Comparison of ENCODE assay signal across 7 cellular contexts in the genomic region with DNA sequence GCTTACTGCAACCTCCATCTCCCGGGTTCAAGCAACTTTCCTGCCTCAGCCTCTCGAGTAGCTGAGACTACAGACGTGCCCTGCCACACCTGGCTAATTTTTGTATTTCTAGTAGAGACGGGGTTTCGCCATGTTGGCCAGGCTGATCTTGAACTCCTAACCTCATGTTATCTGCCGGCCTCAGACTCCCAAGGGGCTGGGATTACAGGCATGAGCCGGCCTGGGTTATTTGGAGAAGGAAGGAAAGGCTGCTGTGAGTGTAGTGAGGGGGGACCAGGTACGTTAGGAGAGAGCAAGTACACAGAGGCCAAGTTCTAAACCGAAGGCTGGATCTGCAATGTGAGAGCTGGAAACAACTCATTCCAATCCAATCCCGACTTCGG. TPM values are rescaled to one million over a fixed set of nuclear protein-coding genes. Genes with fewer than 3 reads are reported as not detected.
DNase-seq lines count a peak whose midpoint lies in the region; ATAC-seq, FAIRE-seq and TF ChIP-seq lines count a peak whose summit lies in the region.
"Had no signal": no experiment of that assay in that cellular context is flagged by ENCODE, and none has a peak within 500 bp of the region (broad histone marks: within the 10 kb centered on the region; RNA-seq: fewer than 3 reads in every experiment).

No MANE protein-coding gene starts in this region.

- peak in 5 of 8 donors; percentile 6 to 44 (median 21) for ATAC-seq in heart right ventricle
- no peak for ATAC-seq in GM18498 (IDR thresholded peaks at IDR 0.05; ENCODE audit: unreplicated experiment)

- TF ChIP-seq CTCF in PC-9 (conservative IDR thresholded peaks at IDR 0.05) (no peak), heart right ventricle (IDR thresholded peaks at IDR 0.05) (no peak), stomach (IDR thresholded peaks at IDR 0.05) (no peak)

- CTCF ChIA-PET in PC-9 (lab: Charles Lee) = interaction anchor here (1.2 to 2.1 kb wide), 2 partner anchors 72 to 77 kb away, joined by 5 to 6 read pairs; a partner anchor contains a TSS

- POLR2A ChIA-PET in PC-9 (lab: Charles Lee; ENCODE audit: unreplicated experiment) = interaction anchor here (0.6 to 0.7 kb wide), 4 partner anchors 11 to 77 kb away, joined by 4 to 8 read pairs (median 5); no protein-coding TSS in a partner anchor

- H3K27ac ChIP-seq in PC-9 = no peak overlapping the region
- H3K27ac ChIP-seq in heart right ventricle = peak overlapping the region in 9 of 10 donors; percentile 41 to 88 (median 72)
- peak overlapping the region; percentile 57 to 90 (median 84) for H3K27ac ChIP-seq in stomach

- no peak overlapping the region for H3K4me3 ChIP-seq in PC-9
- H3K4me3 ChIP-seq in heart right ventricle = peak overlapping the region; percentile 1 to 65 (median 52)
- peak overlapping the region; percentile 49 to 59 (median 52) for H3K4me3 ChIP-seq in stomach

- intact Hi-C loops in PC-9 (cut with micrococcal nuclease; ENCODE audit: unreplicated experiment) (no loop called here), heart right ventricle (cut with DNase I) (loop anchor here in 5 of 10 donors (5.0 to 10.0 kb wide), 4 partner anchors 69 to 152 kb away; a partner anchor contains a TSS), stomach (cut with DNase I; ENCODE audit: low total_unique reads) (loop anchor here (10.0 kb wide), 1 partner anchor 82 kb away; a partner anchor contains a TSS)

- 35 to 47% methylated on average over 11 of the region's 11 CpGs for WGBS in heart right ventricle, 2 donors
- WGBS in stomach, 5 donors = 15 to 34% (median 19%) methylated on average over 9 to 11 of the region's 11 CpGs

- TF ChIP-seq EP300 in stomach (IDR thresholded peaks at IDR 0.05) = no peak

- DNase-seq in PC-9 (no peak), heart right ventricle (no peak), stomach (no peak), H54 (ENCODE audit: insufficient read length, low spot score) (no peak), NCI-H345 treated with DMSO at 0.1 percent for 48 hours (lab: John Stamatoyannopoulos, UW; ENCODE audit: unreplicated experiment) (no peak)
- DNase-seq: NK-92 treated with Interleukin-12 subunit alpha and Interleukin-12 subunit beta, amount 100 ng/mL, for 24 hours had no signal

- peak overlapping the region; percentile 25; the same call in 1 of the 2 replicates for H2AFZ ChIP-seq in PC-9

- H3K4me2 ChIP-seq in PC-9 = peak overlapping the region; percentile 39; the same call in 1 of the 2 replicates

- H3K79me2 ChIP-seq in PC-9 (ENCODE audit: low read depth) = no peaks in the 10 kb centered on the region

- H3K4me1 ChIP-seq in PC-9 (replicated peaks; ENCODE audit: insufficient read depth) (no peaks in the 10 kb centered on the region), heart right ventricle (peaks cover 2 to 56% (median 22%) of the 10 kb centered on the region in 9 donors), stomach (peaks cover 6 to 35% (median 29%) of the 10 kb centered on the region in 4 donors)

- no peaks in the 10 kb centered on the region for H3K9me2 ChIP-seq in PC-9 (ENCODE audit: insufficient read depth)

- TF ChIP-seq POLR2A in stomach (IDR thresholded peaks at IDR 0.05) (no peak), H54 (IDR thresholded peaks at IDR 0.05; ENCODE audit: low read depth, low read length) (no peak)

- FAIRE-seq in H54 (lab: Jason Lieb, UNC) = no peak

- H4K20me1 ChIP-seq in PC-9 (ENCODE audit: insufficient read depth) = no peaks in the 10 kb centered on the region

- H3K27me3 ChIP-seq in PC-9 (ENCODE audit: insufficient read depth, low read depth) (no peaks in the 10 kb centered on the region), heart right ventricle (no peaks in the 10 kb centered on the region), stomach (no peaks in the 10 kb centered on the region)

- H3K36me3 ChIP-seq in PC-9 (ENCODE audit: low read depth) (no peaks in the 10 kb centered on the region), heart right ventricle (peaks cover 0 to 24% (median 0%) of the 10 kb centered on the region in 9 donors), stomach (peaks cover 0 to 31% (median 19%) of the 10 kb centered on the region in 4 donors)

- H3F3A ChIP-seq in PC-9 (ENCODE audit: insufficient read depth, low read depth) = 0 out of 2 replicates have a peak, but pooled peaks cover 3% of the 10 kb centered on the region

- H3K9me3 ChIP-seq in PC-9 (ENCODE audit: insufficient read depth, low read depth) (no peaks in the 10 kb centered on the region), heart right ventricle (no peaks in the 10 kb centered on the region), stomach (no peaks in the 10 kb centered on the region)

- BruUV-seq in PC-9 (replicated peaks; lab: Mats Ljungman, UMichigan) = no TSS peak

RNA-seq across cellular contexts. Expression of a gene that starts 0.5 kb away (rescaled TPM):
- total RNA-seq in PC-9 (2021) (0.46 and 1.2 TPM in 2 replicates), heart right ventricle (10 to 100 TPM in 1 of 10 donors, 1 to 10 TPM in 8, under 1 TPM in 1; 0.66 to 31.8 (median 1.7) TPM), stomach (10 to 100 TPM in 1 of 5 donors, 1 to 10 TPM in 2, under 1 TPM in 1, not detected in 1; 0.73 to 29.5 (median 3.0) TPM)
- polyA plus RNA-seq in heart right ventricle (1 to 10 TPM; 2.1 to 2.9 TPM), stomach (10 to 100 TPM in 1 of 3 donors, 1 to 10 TPM in 2; 3.4 to 10.8 (median 4.5) TPM)

RNA-seq across cellular contexts. Expression of a gene that starts 17.6 kb away (rescaled TPM):
- 97.5 and 106 TPM in 2 replicates for total RNA-seq in PC-9 (2021)
- 100 to 1,000 TPM in 9 of 10 donors, 10 to 100 TPM in 1; 92.6 to 144 (median 117) TPM for total RNA-seq in heart right ventricle
- polyA plus RNA-seq in heart right ventricle = 100 to 1,000 TPM; 115 to 157 TPM
- 100 to 1,000 TPM in 2 of 5 donors, 10 to 100 TPM in 2, 1 to 10 TPM in 1; 4.9 to 237 (median 57.2) TPM for total RNA-seq in stomach
- polyA plus RNA-seq in stomach = 100 to 1,000 TPM in 1 of 3 donors, 10 to 100 TPM in 2; 88.3 to 119 (median 98.0) TPM

RNA-seq across cellular contexts. Expression of a gene that starts 24.4 kb away (rescaled TPM):
- 4.5 and 7.1 TPM in 2 replicates for total RNA-seq in PC-9 (2021)
- not detected for total RNA-seq in heart right ventricle
- polyA plus RNA-seq in heart right ventricle = not detected
- not detected for total RNA-seq in stomach
- polyA plus RNA-seq in stomach = under 1 TPM in 1 of 3 donors, not detected in 2; 0.20 TPM

RNA-seq across cellular contexts. Expression of a gene that starts 30.9 kb away (rescaled TPM):
- total RNA-seq in PC-9 (2021) (38.2 and 40.6 TPM in 2 replicates), heart right ventricle (10 to 100 TPM; 11.4 to 21.8 (median 15.2) TPM), stomach (10 to 100 TPM in 4 of 5 donors, 1 to 10 TPM in 1; 4.2 to 45.8 (median 13.3) TPM)
- polyA plus RNA-seq in heart right ventricle (10 to 100 TPM; 14.7 to 23.2 TPM), stomach (10 to 100 TPM; 18.7 to 22.5 (median 20.0) TPM)

RNA-seq across cellular contexts. Expression of a gene that starts 44.7 kb away (rescaled TPM):
- total RNA-seq in PC-9 (2021) = 33.9 and 48.0 TPM in 2 replicates
- 1 to 10 TPM; 3.8 to 9.3 (median 4.8) TPM for total RNA-seq in heart right ventricle
- polyA plus RNA-seq in heart right ventricle = 10 to 100 TPM in 1 of 2 donors, 1 to 10 TPM in 1; 4.7 to 17.3 TPM
- 10 to 100 TPM in 2 of 5 donors, 1 to 10 TPM in 3; 1.8 to 97.6 (median 6.7) TPM for total RNA-seq in stomach
- polyA plus RNA-seq in stomach = 10 to 100 TPM in 2 of 3 donors, 1 to 10 TPM in 1; 8.9 to 14.5 (median 14.4) TPM
